Comparison of ENCODE assay signal across 8 cellular contexts in genomic region chr1:37323486-37324377, GRCh38.
A peak's percentile ranks its signal among the peaks of the same experiment; 100 is the strongest.
DNase-seq lines count a peak whose midpoint lies in the region; TF ChIP-seq lines count a peak whose summit lies in the region.

No MANE protein-coding gene starts in this region.

- H3K4me1 Mint-ChIP-seq in brain: peaks cover 12% of the 10 kb centered on the region

- no peak overlapping the region for H3K4me3 Mint-ChIP-seq in brain

- no peak overlapping the region for H3K18ac ChIP-seq in neuronal stem cell (ENCODE audit: low read length)

- no peak overlapping the region for H3K27ac ChIP-seq in neuronal stem cell (replicated peaks; ENCODE audit: low read length)
- no peak overlapping the region for H3K27ac ChIP-seq in esophagus muscularis mucosa (replicated peaks in 1 of 4)

- H3K4ac ChIP-seq in neuronal stem cell (ENCODE audit: low read length): no peak overlapping the region

- peaks cover 2 to 10% (median 4%) of the 10 kb centered on the region in 5 experiments for H3K9me3 Mint-ChIP-seq in brain

- H3K4me1 ChIP-seq in neuronal stem cell (ENCODE audit: control insufficient read depth in 2 of 2, insufficient read depth in 1 of 2, low read depth in 1 of 2, low read length in 2 of 2): no peaks in the 10 kb centered on the region
- peaks cover 0 to 1% (median 0%) of the 10 kb centered on the region in 4 donors for H3K4me1 ChIP-seq in esophagus muscularis mucosa

- peak; percentile 39 for DNase-seq in stimulated activated CD4-positive, alpha-beta T cell treated with anti-CD3 and anti-CD28 coated beads, Interleukin-15, amount 100 ng/mL, for 24 hours
- no peak for DNase-seq in stimulated activated CD4-positive, alpha-beta T cell treated with anti-CD3 and anti-CD28 coated beads, Interleukin-4, amount 100 ng/mL, for 1 hour
- DNase-seq in NCI-H524 treated with DMSO at 0.1 percent for 48 hours (lab: John Stamatoyannopoulos, UW) (peak; percentile 65), neuronal stem cell (ENCODE audit: low spot score) (peak; percentile 58), esophagus muscularis mucosa (ENCODE audit: extremely low spot score) (no peak), globus pallidus (ENCODE audit: low spot score) (no peak), DMS79 treated with DMSO at 0.1 percent for 48 hours (lab: John Stamatoyannopoulos, UW) (no peak)

- H3K14ac ChIP-seq in neuronal stem cell (ENCODE audit: low read length): no peak overlapping the region

- TF ChIP-seq CTCF in brain (conservative IDR thresholded peaks at IDR 0.05): peak; percentile 55 to 72
- peak in 1 of 3 experiments; percentile 32 for TF ChIP-seq CTCF in esophagus muscularis mucosa (IDR thresholded peaks at IDR 0.05)

- no peak overlapping the region for H2BK12ac ChIP-seq in neuronal stem cell (ENCODE audit: low read length)

- H3K36me3 ChIP-seq in neuronal stem cell (replicated peaks in 1 of 2; ENCODE audit: control insufficient read depth in 2 of 2, insufficient read depth in 2 of 2, low read length in 2 of 2): no peaks in the 10 kb centered on the region
- H3K36me3 ChIP-seq in esophagus muscularis mucosa: no peaks in the 10 kb centered on the region

- H3K4me2 ChIP-seq in neuronal stem cell (ENCODE audit: insufficient read depth, low read length, poor library complexity, severe bottlenecking): no peak overlapping the region

- H3K23ac ChIP-seq in neuronal stem cell (ENCODE audit: low read depth, low read length, poor library complexity): no peak overlapping the region

- no peak overlapping the region for H2BK5ac ChIP-seq in neuronal stem cell (ENCODE audit: low read length)

- no peak overlapping the region for H2BK15ac ChIP-seq in neuronal stem cell (ENCODE audit: low read length)

- TF ChIP-seq POLR2A in esophagus muscularis mucosa (IDR thresholded peaks at IDR 0.05; ENCODE audit: low read depth): no peak

- TF ChIP-seq EP300 in esophagus muscularis mucosa (IDR thresholded peaks at IDR 0.05): no peak

- peaks cover 38% of the 10 kb centered on the region for H3K27me3 Mint-ChIP-seq in brain

- peak overlapping the region in 1 of 5 experiments; percentile 64 for H3K27ac Mint-ChIP-seq in brain

- H3K36me3 Mint-ChIP-seq in brain: no peaks in the 10 kb centered on the region

- no peak overlapping the region for H3K9ac ChIP-seq in neuronal stem cell (ENCODE audit: low read depth, low read length, poor library complexity)

- intact Hi-C loops in esophagus muscularis mucosa (cut with DNase I): no loop called here

- H3K79me1 ChIP-seq in neuronal stem cell (ENCODE audit: low read depth, low read length): peaks cover 2% of the 10 kb centered on the region

- H3K4me3 ChIP-seq in neuronal stem cell (ENCODE audit: low read length in 2 of 2) (no peak overlapping the region), esophagus muscularis mucosa (no peak overlapping the region)

- H3K9me3 ChIP-seq in neuronal stem cell (replicated peaks in 1 of 2; ENCODE audit: control insufficient read depth in 2 of 2, insufficient read depth in 1 of 2, low read depth in 1 of 2, low read length in 2 of 2) (no peaks in the 10 kb centered on the region), esophagus muscularis mucosa (peaks cover 0 to 16% (median 10%) of the 10 kb centered on the region in 4 donors)

- H4K8ac ChIP-seq in neuronal stem cell (ENCODE audit: low read depth, low read length): no peak overlapping the region

- peak overlapping the region; percentile 8 for H2AK5ac ChIP-seq in neuronal stem cell (ENCODE audit: low read depth, low read length)

- no peak overlapping the region for H2AFZ ChIP-seq in neuronal stem cell (ENCODE audit: low read length)

- no CpG with 5 or more reads among the region's 19 CpGs for WGBS in neuronal stem cell (ENCODE audit: extremely low coverage in 2 of 2, insufficient read length in 2 of 2, insufficient replicate concordance in 1 of 2), 2 donors
- 44% methylated on average over 19 of the region's 19 CpGs for WGBS in esophagus muscularis mucosa

- no peak overlapping the region for H4K91ac ChIP-seq in neuronal stem cell (ENCODE audit: low read depth, low read length, poor library complexity)

- H3K27me3 ChIP-seq in neuronal stem cell (ENCODE audit: control insufficient read depth in 3 of 3, insufficient read depth in 3 of 3, low read depth in 1 of 3, low read length in 3 of 3): peaks cover 0 to 11% (median 4%) of the 10 kb centered on the region in 3 experiments
- peaks cover 0 to 73% (median 8%) of the 10 kb centered on the region in 4 donors for H3K27me3 ChIP-seq in esophagus muscularis mucosa

- no peak overlapping the region for H2BK120ac ChIP-seq in neuronal stem cell (ENCODE audit: low read depth, low read length)

Comparison
In these comparisons a context has a peak if more than half of its experiments do, and no peak if none do; other contexts are left out.
1. DNase-seq: peak in stimulated activated CD4-positive, alpha-beta T cell treated with anti-CD3 and anti-CD28 coated beads, Interleukin-15, amount 100 ng/mL, for 24 hours (single experiment), NCI-H524 treated with DMSO at 0.1 percent for 48 hours (single experiment) and neuronal stem cell (single experiment); none in stimulated activated CD4-positive, alpha-beta T cell treated with anti-CD3 and anti-CD28 coated beads, Interleukin-4, amount 100 ng/mL, for 1 hour (single experiment), esophagus muscularis mucosa (single experiment), globus pallidus (single experiment) and DMS79 treated with DMSO at 0.1 percent for 48 hours (single experiment).